In the genomic region with DNA sequence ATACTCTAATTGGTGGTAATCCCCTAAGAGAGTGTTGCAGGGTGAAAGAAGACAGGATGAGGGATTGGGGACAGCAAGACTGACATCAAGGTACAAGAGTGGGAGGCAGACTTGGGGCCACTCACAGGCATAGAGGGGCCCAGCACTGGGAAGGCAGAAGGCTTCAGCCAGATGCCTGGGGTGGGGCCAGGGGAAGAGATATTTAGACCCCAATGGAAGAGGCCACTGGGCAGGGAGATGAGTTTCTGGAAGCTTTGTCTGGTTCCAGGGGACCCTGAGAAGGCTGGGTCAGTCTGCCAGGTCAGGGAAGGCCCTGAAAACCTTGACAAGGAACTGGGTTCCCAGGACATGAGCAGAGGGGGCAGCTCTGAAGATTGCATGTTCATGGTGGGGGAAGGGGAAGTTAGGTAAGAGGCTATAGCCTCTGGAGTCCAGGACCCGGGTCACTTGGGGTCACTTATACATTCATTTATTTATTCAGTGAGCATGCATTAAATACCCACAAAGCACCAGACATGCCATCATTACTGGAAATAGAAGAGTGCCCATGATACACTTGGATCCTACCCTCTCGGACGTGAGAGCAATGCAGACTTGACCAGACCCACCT, we compare ENCODE assay signal across 20 cellular contexts.
DNase-seq lines count a peak whose midpoint lies in the region; ATAC-seq and TF ChIP-seq lines count a peak whose summit lies in the region.
"Had no signal": no experiment of that assay in that cellular context is flagged by ENCODE, and none has a peak within 500 bp of the region (broad histone marks: within the 10 kb centered on the region; RNA-seq: fewer than 3 reads in every experiment).

No MANE protein-coding gene starts in this region.

- no peaks in the 10 kb centered on the region for H3K4me1 Mint-ChIP-seq in activated CD8-positive, alpha-beta memory T cell treated with anti-CD3 and anti-CD28 coated beads, Interleukin-2, amount 10 ng/mL, durations not matched to agents 7 days and 5 days
- H3K4me1 Mint-ChIP-seq: CD4-positive, alpha-beta memory T cell had no signal

- H3K9me3 Mint-ChIP-seq in activated CD8-positive, alpha-beta memory T cell treated with anti-CD3 and anti-CD28 coated beads, Interleukin-2, amount 10 ng/mL, durations not matched to agents 7 days and 5 days (ENCODE audit: low read depth), result no peaks in the 10 kb centered on the region
- H3K9me3 Mint-ChIP-seq: CD14-positive monocyte, GM23338 had no signal

- H3K4me1 ChIP-seq in osteoblast (ENCODE audit: insufficient read depth, low read length), result no peaks in the 10 kb centered on the region

- no peak overlapping the region for H3K4me3 Mint-ChIP-seq in activated CD8-positive, alpha-beta memory T cell treated with anti-CD3 and anti-CD28 coated beads, Interleukin-2, amount 10 ng/mL, durations not matched to agents 7 days and 5 days
- H3K4me3 Mint-ChIP-seq: CD14-positive monocyte; CD4-positive, alpha-beta memory T cell; GM23338 had no signal

- TF ChIP-seq CTCF in coronary artery (IDR thresholded peaks at IDR 0.05), result no peak
- TF ChIP-seq CTCF in osteoblast (IDR thresholded peaks at IDR 0.05; ENCODE audit: extremely low read depth, low read depth, low read length), result no peak

- H3K79me2 ChIP-seq in osteoblast (ENCODE audit: insufficient read depth, low read length), result no peaks in the 10 kb centered on the region

- H3K36me3 ChIP-seq in osteoblast (ENCODE audit: insufficient read depth, low read length), result no peaks in the 10 kb centered on the region
- H3K36me3 ChIP-seq: BLaER1 had no signal

- H4K20me1 ChIP-seq in osteoblast (ENCODE audit: insufficient read depth, low read length), result no peaks in the 10 kb centered on the region
- H4K20me1 ChIP-seq: BLaER1 had no signal

- H3K36me3 Mint-ChIP-seq in activated CD8-positive, alpha-beta memory T cell treated with anti-CD3 and anti-CD28 coated beads, Interleukin-2, amount 10 ng/mL, durations not matched to agents 7 days and 5 days, result no peaks in the 10 kb centered on the region
- H3K36me3 Mint-ChIP-seq: CD14-positive monocyte; CD4-positive, alpha-beta memory T cell had no signal

- H3K27me3 ChIP-seq in osteoblast (ENCODE audit: insufficient read depth, low read length), result no peaks in the 10 kb centered on the region

- H3K4me2 ChIP-seq in osteoblast (ENCODE audit: insufficient read depth, low read length), result no peak overlapping the region
- H3K4me2 ChIP-seq: BLaER1, GM23338 had no signal

- peaks cover 8% of the 10 kb centered on the region for H3K27me3 Mint-ChIP-seq in activated CD8-positive, alpha-beta memory T cell treated with anti-CD3 and anti-CD28 coated beads, Interleukin-2, amount 10 ng/mL, durations not matched to agents 7 days and 5 days

- no peak overlapping the region for H2AFZ ChIP-seq in osteoblast (ENCODE audit: low read length)
- H2AFZ ChIP-seq: GM23338 had no signal

- no peak overlapping the region for H3K4me3 ChIP-seq in coronary artery
- no peak overlapping the region for H3K4me3 ChIP-seq in osteoblast (ENCODE audit: insufficient read depth, low read length)
- H3K4me3 ChIP-seq: BLaER1, GM12878, GM23338 had no signal

- CTCF ChIA-PET in activated CD8-positive, alpha-beta memory T cell treated with anti-CD3 and anti-CD28 coated beads, Interleukin-2, amount 10 ng/mL, durations not matched to agents 7 days and 5 days (lab: Charles Lee), result no interaction called here

- no peak overlapping the region for H3K27ac Mint-ChIP-seq in activated CD8-positive, alpha-beta memory T cell treated with anti-CD3 and anti-CD28 coated beads, Interleukin-2, amount 10 ng/mL, durations not matched to agents 7 days and 5 days
- H3K27ac Mint-ChIP-seq: CD14-positive monocyte; CD4-positive, alpha-beta memory T cell; GM23338 had no signal

- peak; percentile 12 for DNase-seq in activated CD8-positive, alpha-beta memory T cell treated with anti-CD3 and anti-CD28 coated beads, Interleukin-2, amount 10 ng/mL, durations not matched to agents 7 days and 5 days
- DNase-seq in activated CD8-positive, alpha-beta memory T cell treated with anti-CD3 and anti-CD28 coated beads, Interleukin-2, amount 50 U/mL, for 4 hours, result no peak
- DNase-seq in coronary artery (ENCODE audit: low spot score) (peak; percentile 56), osteoblast (ENCODE audit: insufficient read length, low spot score, missing footprints) (peak; percentile 51), NCI-H345 (lab: John Stamatoyannopoulos, UW) (no peak), NCI-H226 (no peak)
- peak; percentile 14 for DNase-seq in stimulated activated CD8-positive, alpha-beta memory T cell treated with anti-CD3 and anti-CD28 coated beads, Interleukin-4, amount 100 ng/mL, for 48 hours
- DNase-seq: 8988T; Calu3; CD4-positive, alpha-beta memory T cell; DMS 273 treated with DMSO at 0.1 percent for 48 hours; DMS53; DND-41; EL; HCEC 1CT had no signal

- no peak for ATAC-seq in activated CD8-positive, alpha-beta memory T cell treated with anti-CD3 and anti-CD28 coated beads, Interleukin-2, amount 10 ng/mL, durations not matched to agents 7 days and 5 days
- ATAC-seq in GM18907 (IDR thresholded peaks at IDR 0.05; ENCODE audit: unreplicated experiment), result no peak
- ATAC-seq: GM12878, GM23338 had no signal

- H3K9me3 ChIP-seq in osteoblast (ENCODE audit: low read depth, low read length), result no peaks in the 10 kb centered on the region
- H3K9me3 ChIP-seq: BLaER1 had no signal

- no peak overlapping the region for H3K27ac ChIP-seq in coronary artery
- H3K27ac ChIP-seq in osteoblast (ENCODE audit: low read depth, low read length), result no peak overlapping the region
- H3K27ac ChIP-seq: BLaER1 had no signal

Comparison
In these comparisons a context has a peak if more than half of its experiments do, and no peak if none do; other contexts are left out.
1. DNase-seq: peak in activated CD8-positive, alpha-beta memory T cell treated with anti-CD3 and anti-CD28 coated beads, Interleukin-2, amount 10 ng/mL, durations not matched to agents 7 days and 5 days (single experiment), coronary artery (single experiment), osteoblast (single experiment) and stimulated activated CD8-positive, alpha-beta memory T cell treated with anti-CD3 and anti-CD28 coated beads, Interleukin-4, amount 100 ng/mL, for 48 hours (single experiment); none in activated CD8-positive, alpha-beta memory T cell treated with anti-CD3 and anti-CD28 coated beads, Interleukin-2, amount 50 U/mL, for 4 hours (single experiment), NCI-H345 (single experiment) and NCI-H226 (single experiment).